In the genomic region with DNA sequence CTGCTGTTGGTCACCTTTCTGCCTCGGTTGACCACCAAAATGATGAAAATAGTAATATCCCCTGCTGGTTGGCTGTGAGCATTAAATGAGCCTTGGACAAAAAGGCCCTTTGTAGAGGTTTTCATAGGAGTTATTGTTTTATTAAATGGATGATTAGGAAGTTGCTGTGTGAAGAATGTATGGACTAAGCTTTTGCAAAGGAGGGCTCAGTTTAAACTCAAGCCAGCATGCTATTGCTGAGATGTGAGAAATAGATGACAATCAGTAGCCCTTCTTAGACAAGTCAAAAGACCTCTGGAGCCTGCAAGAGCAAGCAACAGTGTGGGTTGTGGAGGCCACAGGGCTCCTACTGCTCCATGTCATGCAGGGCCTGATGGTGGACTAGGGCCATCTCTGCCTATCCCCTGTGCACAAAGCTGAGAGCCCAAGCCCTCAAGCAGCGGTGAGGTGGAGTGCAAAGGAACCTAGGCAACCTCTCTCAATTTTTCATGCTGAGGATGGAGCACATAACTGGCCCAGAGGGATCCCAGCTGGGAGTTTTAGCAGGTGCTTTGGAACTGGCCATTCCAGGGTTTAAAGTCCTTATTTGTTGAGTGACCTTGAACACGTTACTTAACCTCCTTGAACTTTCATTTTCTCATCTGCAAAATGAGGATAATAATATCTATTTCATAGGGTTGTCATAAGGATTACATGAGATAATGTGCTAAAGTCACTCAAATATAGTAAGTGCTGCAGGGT, we compare ENCODE assay signal across 24 cellular contexts.
"Had no signal": no experiment of that assay in that cellular context is flagged by ENCODE, and none has a peak within 500 bp of the region (broad histone marks: within the 10 kb centered on the region; RNA-seq: fewer than 3 reads in every experiment).

No MANE protein-coding gene starts in this region.

- H3K27ac ChIP-seq: ascending aorta, coronary artery, esophagus muscularis mucosa, heart left ventricle, sigmoid colon, testis, vagina had no signal

- H3K4me1 ChIP-seq: ascending aorta, esophagus muscularis mucosa, sigmoid colon, testis had no signal

- H3K4me3 ChIP-seq: ascending aorta, coronary artery, esophagus muscularis mucosa, heart left ventricle, sigmoid colon, smooth muscle cell, testis, vagina had no signal

- H3K36me3 ChIP-seq: heart left ventricle, vagina had no signal

- H3K27ac Mint-ChIP-seq: activated T-cell treated with anti-CD3 and anti-CD28 coated beads, Interleukin-2, amount 50 U/mL, for 72 hours; memory B cell; nephron progenitor cell had no signal

- H3K36me3 Mint-ChIP-seq: memory B cell had no signal

- H3K4me1 Mint-ChIP-seq: memory B cell had no signal

- H3K4me3 Mint-ChIP-seq: activated T-cell treated with anti-CD3 and anti-CD28 coated beads, Interleukin-2, amount 50 U/mL, for 72 hours; memory B cell; nephron progenitor cell; T-helper 17 cell had no signal

- H3K27me3 ChIP-seq: ascending aorta, esophagus muscularis mucosa, heart left ventricle, sigmoid colon, testis, vagina had no signal

- H3K27me3 Mint-ChIP-seq: T-helper 17 cell had no signal

- H3K9me3 ChIP-seq: ascending aorta, testis, vagina had no signal

- DNase-seq: activated CD4-positive, alpha-beta T cell treated with anti-CD3 and anti-CD28 coated beads for 48 hours; activated CD8-positive, alpha-beta memory T cell treated with anti-CD3 and anti-CD28 coated beads, Interleukin-2, amount 50 U/mL, for 48 hours; activated effector memory CD4-positive, alpha-beta T cell treated with anti-CD3 and anti-CD28 coated beads, Interleukin-2, amount 50 U/mL, for 16 hours; activated naive CD4-positive, alpha-beta T cell treated with anti-CD3 and anti-CD28 coated beads, Interleukin-2, amount 50 U/mL, for 16 hours; activated T-cell treated with anti-CD3 and anti-CD28 coated beads, Interleukin-2, amount 50 U/mL, for 72 hours; heart left ventricle; islet precursor cell; left cardiac atrium; nephron progenitor cell; nucleus accumbens; sigmoid colon; stimulated activated CD4-positive, alpha-beta T cell treated with anti-CD3 and anti-CD28 coated beads, Interleukin-15, amount 100 ng/mL, for 24 hours; stimulated activated CD8-positive, alpha-beta memory T cell treated with anti-CD3 and anti-CD28 coated beads, Interleukin-4, amount 100 ng/mL, for 48 hours; stimulated activated naive CD4-positive, alpha-beta T cell; SW 1271; T-helper 17 cell; testis; trophoblast cell had no signal
